8 cellular contexts compared by ENCODE assay signal in the genomic region with DNA sequence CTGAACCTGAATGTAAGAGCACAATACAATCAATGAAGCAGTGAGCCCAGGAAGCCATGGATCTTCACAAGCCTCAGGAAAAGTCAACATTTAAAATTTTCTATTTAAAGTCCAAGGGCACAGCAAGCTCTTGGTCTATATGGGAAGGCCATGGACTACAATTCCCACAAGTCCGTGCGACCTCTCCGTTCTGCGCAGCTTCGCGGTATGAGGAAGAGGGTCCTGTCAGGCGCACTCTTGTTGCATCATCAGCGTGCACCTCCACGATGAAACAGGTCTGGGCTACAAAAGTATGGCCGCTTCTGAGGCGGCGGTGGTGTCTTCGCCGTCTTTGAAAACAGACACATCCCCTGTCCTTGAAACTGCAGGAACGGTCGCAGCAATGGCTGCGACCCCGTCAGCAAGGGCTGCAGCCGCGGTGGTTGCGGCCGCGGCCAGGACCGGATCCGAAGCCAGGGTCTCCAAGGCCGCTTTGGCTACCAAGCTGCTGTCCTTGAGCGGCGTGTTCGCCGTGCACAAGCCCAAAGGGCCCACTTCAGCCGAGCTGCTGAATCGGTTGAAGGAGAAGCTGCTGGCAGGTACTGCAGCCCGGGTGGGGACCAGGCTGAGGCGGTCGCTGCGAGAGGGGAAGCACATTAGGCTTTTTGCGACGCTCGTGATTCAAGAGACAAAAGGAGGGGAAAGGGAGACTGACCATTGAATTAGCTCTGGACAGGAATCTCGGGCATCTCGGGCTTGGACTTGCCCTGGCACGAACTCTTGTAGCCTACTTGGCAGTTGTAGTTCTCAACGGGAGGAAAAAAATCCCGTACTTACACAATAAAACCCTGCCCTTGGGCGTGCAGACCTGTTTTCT. TPM values are rescaled to one million over a fixed set of nuclear protein-coding genes. Genes with fewer than 3 reads are reported as not detected.
DNase-seq lines count a peak whose midpoint lies in the region; ATAC-seq and TF ChIP-seq lines count a peak whose summit lies in the region.

A gene (plus strand): TSS at position 234 of the 856 bp plus-strand sequence. CDS start 59 bp downstream, at position 293.

- H3K27ac ChIP-seq in PC-9 (peak within 1 kb of the TSS; percentile 63), esophagus (ENCODE audit: low read depth in 2 of 2, low read length in 1 of 2) (peak within 1 kb of the TSS; percentile 90 to 96)

- BruUV-seq in PC-9 (replicated peaks; lab: Mats Ljungman, UMichigan), result TSS peak; percentile 71

- peaks cover 4% of the 10 kb centered on the region; the same call in 1 of the 2 replicates for H3K36me3 ChIP-seq in PC-9 (ENCODE audit: low read depth)
- H3K36me3 ChIP-seq in esophagus (ENCODE audit: control insufficient read depth in 2 of 2, insufficient read depth in 2 of 2, low read length in 1 of 2), result no peaks in the 10 kb centered on the region
- H3K36me3 ChIP-seq in mucosa of stomach (ENCODE audit: control insufficient read depth, insufficient read depth, low read length), result no peaks in the 10 kb centered on the region

- H3K4me2 ChIP-seq in PC-9, result peak within 1 kb of the TSS; percentile 87

- H3K9ac ChIP-seq in mucosa of stomach (ENCODE audit: low read length), result peak within 1 kb of the TSS; percentile 81

- POLR2A ChIA-PET in PC-9 (lab: Charles Lee; ENCODE audit: unreplicated experiment), result no interaction called here

- H3K4me1 ChIP-seq in PC-9 (replicated peaks; ENCODE audit: insufficient read depth), result peaks cover 9% of the 10 kb centered on the region
- no peaks in the 10 kb centered on the region for H3K4me1 ChIP-seq in esophagus (ENCODE audit: control insufficient read depth in 2 of 2, insufficient read depth in 2 of 2, low read length in 1 of 2)
- peaks cover 6% of the 10 kb centered on the region for H3K4me1 ChIP-seq in mucosa of stomach (ENCODE audit: control insufficient read depth, insufficient read depth, low read length)

- CTCF ChIA-PET in PC-9 (lab: Charles Lee), result no interaction called here

- no peaks in the 10 kb centered on the region for H3K27me3 ChIP-seq in PC-9 (ENCODE audit: insufficient read depth, low read depth)
- no peaks in the 10 kb centered on the region for H3K27me3 ChIP-seq in esophagus (ENCODE audit: control insufficient read depth in 1 of 2, insufficient read depth in 2 of 2, low read length in 2 of 2)
- no peaks in the 10 kb centered on the region for H3K27me3 ChIP-seq in mucosa of stomach (ENCODE audit: control insufficient read depth, insufficient read depth, low read length)

- H3K9me3 ChIP-seq in PC-9 (ENCODE audit: insufficient read depth, low read depth), result no peaks in the 10 kb centered on the region
- H3K9me3 ChIP-seq in esophagus (ENCODE audit: control insufficient read depth in 2 of 2, insufficient read depth in 1 of 2, low read depth in 1 of 2, low read length in 1 of 2), result no peaks in the 10 kb centered on the region
- no peaks in the 10 kb centered on the region for H3K9me3 ChIP-seq in mucosa of stomach (ENCODE audit: control insufficient read depth, low read length)

- H3K4me3 ChIP-seq in Jurkat, Clone E6-1 (ENCODE audit: low read length), result peak within 1 kb of the TSS; percentile 89
- H3K4me3 ChIP-seq in PC-9, result peak within 1 kb of the TSS; percentile 89
- peak within 1 kb of the TSS; percentile 91 to 94 for H3K4me3 ChIP-seq in esophagus (ENCODE audit: low read depth in 1 of 2, low read length in 2 of 2)
- H3K4me3 ChIP-seq in mucosa of stomach (ENCODE audit: low read length), result peak within 1 kb of the TSS; percentile 57

- no peaks in the 10 kb centered on the region for H3F3A ChIP-seq in PC-9 (ENCODE audit: insufficient read depth, low read depth)

- peak within 1 kb of the TSS; percentile 95 for H2AFZ ChIP-seq in PC-9

- no peak for TF ChIP-seq CTCF in PC-9 (conservative IDR thresholded peaks at IDR 0.05)

- peaks cover 28% of the 10 kb centered on the region for H3K79me2 ChIP-seq in PC-9 (ENCODE audit: low read depth)

- H4K20me1 ChIP-seq in PC-9 (ENCODE audit: insufficient read depth), result no peaks in the 10 kb centered on the region

- DNase-seq in DMS153 (lab: John Stamatoyannopoulos, UW) (peak; percentile 91), PC-9 (peak; percentile 72 to 84)
- DNase-seq in Jurkat, Clone E6-1 (ENCODE audit: low read depth, low spot score), result peak; percentile 95
- peak; percentile 83 for DNase-seq in activated T-cell treated with anti-CD3 and anti-CD28 coated beads, Interleukin-2, amount 50 U/mL, for 1 hour
- peak; percentile 78 to 79 for DNase-seq in stimulated activated CD8-positive, alpha-beta memory T cell treated with anti-CD3 and anti-CD28 coated beads, Interleukin-7, amount 100 ng/mL, for 1 hour (ENCODE audit: low read depth in 2 of 2)

- intact Hi-C loops in PC-9 (cut with micrococcal nuclease; ENCODE audit: unreplicated experiment), result no loop called here

- peak; percentile 100 for ATAC-seq in GM21619 (IDR thresholded peaks at IDR 0.05; ENCODE audit: unreplicated experiment)

- WGBS in esophagus, 2 donors, result 0% methylated on average over 45 of the region's 45 CpGs

- H3K9me2 ChIP-seq in PC-9 (ENCODE audit: insufficient read depth), result no peaks in the 10 kb centered on the region

RNA-seq across cellular contexts. Expression of the gene that starts here (rescaled TPM):
- polyA plus RNA-seq in Jurkat, Clone E6-1 (2012; ENCODE audit: insufficient read depth, insufficient read length), result 14.0 TPM
- total RNA-seq in PC-9 (2021), result 11.5 and 14.2 TPM in 2 replicates
- 1 to 10 TPM; 4.0 to 6.0 TPM for polyA plus RNA-seq in esophagus

Comparison
In these comparisons a context has a peak if more than half of its experiments do, and no peak if none do; other contexts are left out.
1. Peak in every context shown above with its lines: DNase-seq, ATAC-seq, H3K4me3 ChIP-seq and H3K27ac ChIP-seq.